12 cellular contexts compared by ENCODE assay signal in genomic region chr9:133032171-133032570, GRCh38. TPM values are rescaled to one million over a fixed set of nuclear protein-coding genes. Genes with fewer than 3 reads are reported as not detected.
A peak's percentile ranks its signal among the peaks of the same experiment; 100 is the strongest.
DNase-seq lines count a peak whose midpoint lies in the region; ATAC-seq and TF ChIP-seq lines count a peak whose summit lies in the region.
"Had no signal": no experiment of that assay in that cellular context is flagged by ENCODE, and none has a peak within 500 bp of the region (broad histone marks: within the 10 kb centered on the region; RNA-seq: fewer than 3 reads in every experiment).

No MANE protein-coding gene starts in this region.

- peaks cover 8% of the 10 kb centered on the region; the same call in 1 of the 2 replicates for H4K20me1 ChIP-seq in PC-3 (ENCODE audit: low read length)

- H3K27ac ChIP-seq in PC-3 (ENCODE audit: low read length) (no peak overlapping the region), gastrocnemius medialis (no peak overlapping the region), caudate nucleus (ENCODE audit: low read depth, low read length) (no peak overlapping the region)

- in situ Hi-C loops in gastrocnemius medialis (cut with MboI; ENCODE audit: low sequenced_read_pairs in 4 of 4) = no loop called here

- H3K4me3 ChIP-seq in PC-3 (ENCODE audit: low read length) (peak overlapping the region; percentile 99; the same call in 1 of the 2 replicates), epithelial cell of esophagus (ENCODE audit: low read length) (peak overlapping the region; percentile 1), gastrocnemius medialis (peak overlapping the region in 3 of 4 donors; percentile 85 to 97 (median 96))

- H3K9ac ChIP-seq in PC-3 (ENCODE audit: low read length) = no peak overlapping the region

- H3K27ac Mint-ChIP-seq in activated CD4-positive, alpha-beta T cell treated with anti-CD3 and anti-CD28 coated beads for 36 hours = peak overlapping the region; percentile 95

- ATAC-seq in activated CD4-positive, alpha-beta T cell treated with anti-CD3 and anti-CD28 coated beads for 36 hours = no peak
- ATAC-seq in PC-3 (no peak), gastrocnemius medialis (no peak)

- no peak for TF ChIP-seq POLR2A in gastrocnemius medialis (IDR thresholded peaks at IDR 0.05)

- H3F3A ChIP-seq in PC-3 (ENCODE audit: low read length, unreplicated experiment) = no peaks in the 10 kb centered on the region

- TF ChIP-seq CTCF in PC-3 (conservative IDR thresholded peaks at IDR 0.05; ENCODE audit: low read depth, low read length) (no peak), epithelial cell of esophagus (IDR thresholded peaks at IDR 0.05; ENCODE audit: insufficient read depth, low read depth, low read length, missing control alignments) (no peak), gastrocnemius medialis (IDR thresholded peaks at IDR 0.05 in 4 of 5, conservative IDR thresholded peaks at IDR 0.05 in 1 of 5) (no peak)

- peak overlapping the region; percentile 94 for H3K4me3 Mint-ChIP-seq in activated CD4-positive, alpha-beta T cell treated with anti-CD3 and anti-CD28 coated beads for 36 hours

- intact Hi-C loops in activated CD4-positive, alpha-beta T cell treated with anti-CD3 and anti-CD28 coated beads for 36 hours (cut with DNase I, micrococcal nuclease) = loop anchor here (5.0 kb wide), 2 partner anchors 115 to 680 kb away; partner anchors contain the start of gene SETX (in 1 of the 2)
- intact Hi-C loops in PC-3 (cut with micrococcal nuclease) = no loop called here
- intact Hi-C loops in gastrocnemius medialis (cut with DNase I; ENCODE audit: low total_unique reads) = loop anchor here (5.0 to 10.0 kb wide), 2 partner anchors 315 to 433 kb away; partner anchors contain the start of genes MED22 and RPL7A

- peaks cover 14% of the 10 kb centered on the region for H3K36me3 Mint-ChIP-seq in activated CD4-positive, alpha-beta T cell treated with anti-CD3 and anti-CD28 coated beads for 36 hours (ENCODE audit: low read depth)

- BruUV-seq in PC-3 (replicated peaks; lab: Mats Ljungman, UMichigan) = no TSS peak

- H3K9me3 Mint-ChIP-seq in activated CD4-positive, alpha-beta T cell treated with anti-CD3 and anti-CD28 coated beads for 36 hours (ENCODE audit: low read depth) = peaks cover 3% of the 10 kb centered on the region

- H3K9me2 ChIP-seq in PC-3 (replicated peaks; ENCODE audit: low read length) = no peaks in the 10 kb centered on the region

- H3K9me3 ChIP-seq in PC-3 (ENCODE audit: low read length) (no peaks in the 10 kb centered on the region), gastrocnemius medialis (no peaks in the 10 kb centered on the region)

- H3K4me1 Mint-ChIP-seq in activated CD4-positive, alpha-beta T cell treated with anti-CD3 and anti-CD28 coated beads for 36 hours = peaks cover 42% of the 10 kb centered on the region

- POLR2A ChIA-PET in activated CD4-positive, alpha-beta T cell treated with anti-CD3 and anti-CD28 coated beads for 36 hours (lab: Charles Lee) = no interaction called here
- POLR2A ChIA-PET in PC-3 (lab: Charles Lee; ENCODE audit: unreplicated experiment) = interaction anchor here (0.6 kb wide), 1 partner anchor 102 kb away, joined by 3 read pairs; no protein-coding TSS in a partner anchor

- H3K36me3 ChIP-seq in PC-3 (ENCODE audit: low read depth, low read length) = no peaks in the 10 kb centered on the region
- H3K36me3 ChIP-seq in gastrocnemius medialis = no peaks in the 10 kb centered on the region

- no peaks in the 10 kb centered on the region for H3K27me3 ChIP-seq in PC-3 (ENCODE audit: low read length)
- no peaks in the 10 kb centered on the region for H3K27me3 ChIP-seq in gastrocnemius medialis

- peaks cover 12% of the 10 kb centered on the region for H3K4me1 ChIP-seq in PC-3 (ENCODE audit: insufficient read depth, low read length)
- peaks cover 38 to 50% of the 10 kb centered on the region in 2 donors for H3K4me1 ChIP-seq in gastrocnemius medialis

- CTCF ChIA-PET in activated CD4-positive, alpha-beta T cell treated with anti-CD3 and anti-CD28 coated beads for 36 hours (lab: Charles Lee) = interaction anchor here (0.6 to 4.3 kb wide), 11 partner anchors 9 to 154 kb away, joined by 3 to 57 read pairs (median 3); no protein-coding TSS in a partner anchor
- CTCF ChIA-PET in PC-3 (lab: Charles Lee) = no interaction called here

- no peak overlapping the region for H2AFZ ChIP-seq in PC-3 (ENCODE audit: low read length)

- peak overlapping the region; percentile 85 for H3K4me2 ChIP-seq in PC-3 (ENCODE audit: low read length)

- H3K27me3 Mint-ChIP-seq in activated CD4-positive, alpha-beta T cell treated with anti-CD3 and anti-CD28 coated beads for 36 hours = no peaks in the 10 kb centered on the region

- H3K79me2 ChIP-seq in PC-3 (ENCODE audit: low read length) = peaks cover 73% of the 10 kb centered on the region

- no peak for DNase-seq in activated CD4-positive, alpha-beta T cell treated with anti-CD3 and anti-CD28 coated beads for 36 hours
- DNase-seq in activated CD4-positive, alpha-beta T cell treated with anti-CD3 and anti-CD28 coated beads for 1 hour = no peak
- DNase-seq in PC-3 (no peak), epithelial cell of esophagus (ENCODE audit: low read depth) (no peak), gastrocnemius medialis (no peak), foreskin melanocyte (no peak), D341Med (ENCODE audit: low spot score) (no peak), caudate nucleus (lab: John Stamatoyannopoulos, UW) (no peak)
- DNase-seq: H7; NK-92 treated with Interleukin-12 subunit alpha and Interleukin-12 subunit beta, amount 100 ng/mL, for 24 hours had no signal

RNA-seq across cellular contexts. Expression of gene GTF3C5, which starts 1.4 kb away (rescaled TPM):
- 10 to 100 TPM; 81.3 to 84.5 TPM for total RNA-seq in activated CD4-positive, alpha-beta T cell treated with anti-CD3 and anti-CD28 coated beads for 36 hours
- total RNA-seq in PC-3 (2014; rRNA removed) (78.5 and 98.3 TPM in 2 replicates), gastrocnemius medialis (10 to 100 TPM; 48.1 to 55.3 (median 51.5) TPM)

RNA-seq across cellular contexts. Expression of gene CEL, which starts 29.6 kb away (rescaled TPM):
- total RNA-seq in activated CD4-positive, alpha-beta T cell treated with anti-CD3 and anti-CD28 coated beads for 36 hours = 1 to 10 TPM in 1 of 2 experiments, under 1 TPM in 1; 0.98 to 1.2 TPM
- total RNA-seq in PC-3 (2014; rRNA removed) = 0.46 and 0.47 TPM in 2 replicates
- 1 to 10 TPM in 1 of 4 donors, under 1 TPM in 1, not detected in 2; 0.13 to 1.8 TPM for total RNA-seq in gastrocnemius medialis

RNA-seq across cellular contexts. Expression of gene GFI1B, which starts 53.7 kb away (rescaled TPM):
- total RNA-seq in activated CD4-positive, alpha-beta T cell treated with anti-CD3 and anti-CD28 coated beads for 36 hours = under 1 TPM in 1 of 2 experiments, not detected in 1; 0.19 TPM
- not detected in 2 replicates for total RNA-seq in PC-3 (2014; rRNA removed)
- total RNA-seq in gastrocnemius medialis = not detected
- total RNA-seq: H7, HT1080, lung microvascular endothelial cell had no signal

Comparison
In these comparisons a context has a peak if more than half of its experiments do, and no peak if none do; other contexts are left out.
1. H3K4me3 ChIP-seq: peak in every context shown above with its lines; median percentile 99 in PC-3; 96 in gastrocnemius medialis; 1 in epithelial cell of esophagus.